Comparison of ENCODE assay signal across 11 cellular contexts in genomic region chr1:9726406-9726805, GRCh38.
"Had no signal": no experiment of that assay in that cellular context is flagged by ENCODE, and none has a peak within 500 bp of the region (broad histone marks: within the 10 kb centered on the region; RNA-seq: fewer than 3 reads in every experiment).

No MANE protein-coding gene starts in this region.

- H3K4me3 ChIP-seq: cardiac muscle cell, hepatocyte, right atrium auricular region, skin epidermis, transverse colon had no signal

- DNase-seq: activated CD4-positive, CD25-positive, alpha-beta regulatory T cell treated with anti-CD3 and anti-CD28 coated beads, Interleukin-2, amount 50 U/mL, for 72 hours; activated gamma-delta T cell treated with Interleukin-2 at 50 U/mL for 16 hours; cortex of kidney; effector CD8-positive, alpha-beta T cell; SK-N-SH; transverse colon had no signal

- H3K4me1 ChIP-seq: right atrium auricular region had no signal

- H3K27ac ChIP-seq: cardiac muscle cell, hepatocyte, right atrium auricular region, skin epidermis, transverse colon had no signal

- H3K9me3 Mint-ChIP-seq: T-helper 1 cell treated with Interleukin-12 subunit alpha and Interleukin-12 subunit beta and Interleukin-4 antibody, amounts not matched to agents 30 μg/mL and 1 μg/mL, for 36 hours had no signal

- H3K27me3 ChIP-seq: cardiac muscle cell, hepatocyte, right atrium auricular region, transverse colon had no signal

- H3K9me3 ChIP-seq: SK-N-SH, transverse colon had no signal

- H3K4me3 Mint-ChIP-seq: T-helper 1 cell treated with Interleukin-12 subunit alpha and Interleukin-12 subunit beta and Interleukin-4 antibody, amounts not matched to agents 30 μg/mL and 1 μg/mL, for 36 hours had no signal
